Comparison of ENCODE assay signal across 13 cellular contexts in genomic region chr7:45703911-45704682, GRCh38.
"Had no signal": no experiment of that assay in that cellular context is flagged by ENCODE, and none has a peak within 500 bp of the region (broad histone marks: within the 10 kb centered on the region; RNA-seq: fewer than 3 reads in every experiment).

No MANE protein-coding gene starts in this region.

- H3K9me3 ChIP-seq: SK-N-SH, tibial artery had no signal

- H3K9me3 Mint-ChIP-seq: activated CD4-positive, alpha-beta T cell treated with anti-CD3 and anti-CD28 coated beads, Interleukin-2, amount 10 ng/mL, durations not matched to agents 7 days and 5 days; activated T-cell treated with anti-CD3 and anti-CD28 coated beads, Interleukin-2, amount 50 U/mL, for 72 hours; naive thymus-derived CD4-positive, alpha-beta T cell had no signal

- H3K4me3 Mint-ChIP-seq: activated CD4-positive, alpha-beta T cell treated with anti-CD3 and anti-CD28 coated beads, Interleukin-2, amount 10 ng/mL, durations not matched to agents 7 days and 5 days; activated T-cell treated with anti-CD3 and anti-CD28 coated beads, Interleukin-2, amount 50 U/mL, for 72 hours; naive thymus-derived CD4-positive, alpha-beta T cell had no signal

- H3K4me3 ChIP-seq: cardiac muscle cell, tibial artery had no signal

- H3K36me3 Mint-ChIP-seq: naive thymus-derived CD4-positive, alpha-beta T cell had no signal

- H3K4me1 Mint-ChIP-seq: activated CD4-positive, alpha-beta T cell treated with anti-CD3 and anti-CD28 coated beads, Interleukin-2, amount 10 ng/mL, durations not matched to agents 7 days and 5 days; naive thymus-derived CD4-positive, alpha-beta T cell had no signal

- H3K27ac Mint-ChIP-seq: activated CD4-positive, alpha-beta T cell treated with anti-CD3 and anti-CD28 coated beads, Interleukin-2, amount 10 ng/mL, durations not matched to agents 7 days and 5 days; activated T-cell treated with anti-CD3 and anti-CD28 coated beads, Interleukin-2, amount 50 U/mL, for 72 hours had no signal

- H3K27ac ChIP-seq: cardiac muscle cell, tibial artery, VCaP had no signal

- ATAC-seq: activated T-cell treated with anti-CD3 and anti-CD28 coated beads, Interleukin-2, amount 50 U/mL, for 72 hours; naive thymus-derived CD4-positive, alpha-beta T cell had no signal

- DNase-seq: activated CD4-positive, alpha-beta T cell treated with anti-CD3 and anti-CD28 coated beads, Interleukin-2, amount 10 ng/mL, durations not matched to agents 7 days and 5 days; activated naive CD4-positive, alpha-beta T cell treated with Interleukin-2 at 50 U/mL for 16 hours; activated T-cell treated with anti-CD3 and anti-CD28 coated beads, Interleukin-2, amount 50 U/mL, for 72 hours; cortex of kidney; effector memory CD4-positive, alpha-beta T cell; naive thymus-derived CD4-positive, alpha-beta T cell; Right ventricle myocardium superior; SK-N-SH; stimulated activated CD4-positive, alpha-beta T cell treated with anti-CD3 and anti-CD28 coated beads, Interleukin-4, amount 100 ng/mL, for 1 hour; T-helper 1 cell had no signal

- H3K4me1 ChIP-seq: tibial artery had no signal

- H3K36me3 ChIP-seq: cardiac muscle cell, tibial artery had no signal

- H3K27me3 ChIP-seq: cardiac muscle cell had no signal
